30 cellular contexts compared by ENCODE assay signal in genomic region chr20:59996112-59996511, GRCh38. TPM values are rescaled to one million over a fixed set of nuclear protein-coding genes. Genes with fewer than 3 reads are reported as not detected.
"Had no signal": no experiment of that assay in that cellular context is flagged by ENCODE, and none has a peak within 500 bp of the region (broad histone marks: within the 10 kb centered on the region; RNA-seq: fewer than 3 reads in every experiment).

No MANE protein-coding gene starts in this region.

- ATAC-seq: gastroesophageal sphincter; left colon; natural killer cell treated with Interleukin-12 subunit alpha and Interleukin-12 subunit beta and Interleukin-15 and Interleukin-18, amount 100 ng/mL, for 72 hours; psoas muscle; right cardiac atrium; stimulated activated memory B cell treated with anti-CD40 and anti-IgM and Interleukin-4, amounts not matched to agents 10 μg/mL and 1 μg/mL and 100 μg/mL, for 72 hours; stimulated activated naive CD8-positive, alpha-beta T cell treated with anti-CD3 and anti-CD28 coated beads, Interleukin-15, Interleukin-2, amounts not matched to agents 100 U/mL and 50 U/mL, for 24 hours had no signal

- H3K4me3 ChIP-seq: coronary artery, gastroesophageal sphincter, heart right ventricle, lung, psoas muscle, sigmoid colon, skin epidermis, spleen, testis, tibial artery, upper lobe of left lung had no signal

- H3K4me1 Mint-ChIP-seq: memory B cell; naive B cell; stimulated activated memory B cell treated with anti-CD40 and anti-IgM and Interleukin-4, amounts not matched to agents 10 μg/mL and 1 μg/mL and 100 μg/mL, for 72 hours had no signal

- H3K9me3 Mint-ChIP-seq: memory B cell; natural killer cell treated with Interleukin-12 subunit alpha and Interleukin-12 subunit beta and Interleukin-15 and Interleukin-18, amount 100 ng/mL, for 72 hours; neural crest cell; stimulated activated memory B cell treated with anti-CD40 and anti-IgM and Interleukin-4, amounts not matched to agents 10 μg/mL and 1 μg/mL and 100 μg/mL, for 72 hours had no signal

- H3K27me3 ChIP-seq: heart right ventricle, neutrophil, sigmoid colon, spleen, testis, tibial artery, upper lobe of left lung had no signal

- H3K4me1 ChIP-seq: parathyroid adenoma, testis, tibial artery had no signal

- H3K4me3 Mint-ChIP-seq: memory B cell; naive B cell; natural killer cell treated with Interleukin-12 subunit alpha and Interleukin-12 subunit beta and Interleukin-15 and Interleukin-18, amount 100 ng/mL, for 72 hours; neural crest cell; stimulated activated memory B cell treated with anti-CD40 and anti-IgM and Interleukin-4, amounts not matched to agents 10 μg/mL and 1 μg/mL and 100 μg/mL, for 72 hours had no signal

- H3K36me3 Mint-ChIP-seq: natural killer cell treated with Interleukin-12 subunit alpha and Interleukin-12 subunit beta and Interleukin-15 and Interleukin-18, amount 100 ng/mL, for 72 hours had no signal

- H3K27ac ChIP-seq: coronary artery, gastroesophageal sphincter, heart right ventricle, neutrophil, parathyroid adenoma, psoas muscle, sigmoid colon, spleen, testis, tibial artery, upper lobe of left lung had no signal

- H3K36me3 ChIP-seq: neutrophil, tibial artery, upper lobe of left lung had no signal

- H3K27me3 Mint-ChIP-seq: memory B cell; stimulated activated memory B cell treated with anti-CD40 and anti-IgM and Interleukin-4, amounts not matched to agents 10 μg/mL and 1 μg/mL and 100 μg/mL, for 72 hours had no signal

- H3K9me3 ChIP-seq: gastroesophageal sphincter, heart right ventricle, neutrophil, psoas muscle, sigmoid colon, spleen, testis, tibial artery, upper lobe of left lung had no signal

- H3K27ac Mint-ChIP-seq: memory B cell; natural killer cell treated with Interleukin-12 subunit alpha and Interleukin-12 subunit beta and Interleukin-15 and Interleukin-18, amount 100 ng/mL, for 72 hours; stimulated activated memory B cell treated with anti-CD40 and anti-IgM and Interleukin-4, amounts not matched to agents 10 μg/mL and 1 μg/mL and 100 μg/mL, for 72 hours had no signal

- DNase-seq: dermis blood vessel endothelial cell; effector memory CD4-positive, alpha-beta T cell; erythroblast; foreskin fibroblast; glutamatergic neuron; heart right ventricle; hippocampal formation; left colon; naive B cell; psoas muscle; right cardiac atrium; sigmoid colon; spleen; stimulated activated CD4-positive, alpha-beta T cell treated with anti-CD3 and anti-CD28 coated beads, Interleukin-4, amount 100 ng/mL, for 4 hours; stimulated activated naive CD8-positive, alpha-beta T cell treated with anti-CD3 and anti-CD28 coated beads, Interleukin-15, Interleukin-2, amounts not matched to agents 100 U/mL and 50 U/mL, for 24 hours; substantia nigra; testis; tibial artery; upper lobe of left lung had no signal

RNA-seq across cellular contexts. Expression of gene CDH26, which starts 37.9 kb away (rescaled TPM):
- total RNA-seq: endothelial cell of umbilical vein had no signal
